ENCODE assay signal across 9 cellular contexts in genomic region chr20:38764563-38765355, GRCh38. TPM values are rescaled to one million over a fixed set of nuclear protein-coding genes. Genes with fewer than 3 reads are reported as not detected.
DNase-seq lines count a peak whose midpoint lies in the region; ATAC-seq and TF ChIP-seq lines count a peak whose summit lies in the region.
"Had no signal": no experiment of that assay in that cellular context is flagged by ENCODE, and none has a peak within 500 bp of the region (broad histone marks: within the 10 kb centered on the region; RNA-seq: fewer than 3 reads in every experiment).

No MANE protein-coding gene starts in this region.

- WGBS in mesendoderm (ENCODE audit: extremely low coverage, insufficient coverage, low lambda C conversion rate): no CpG with 5 or more reads among the region's 11 CpGs

- no peak overlapping the region for H2BK120ac ChIP-seq in mesendoderm (ENCODE audit: low read depth, low read length)

- H2BK15ac ChIP-seq in mesendoderm (replicated peaks; ENCODE audit: low read depth): no peak overlapping the region

- no peak overlapping the region for H3K4ac ChIP-seq in mesendoderm (ENCODE audit: low read depth, low read length)

- DNase-seq in 8988T: peak; percentile 60
- peak; percentile 70 for DNase-seq in NB4 (ENCODE audit: low read depth)
- peak; percentile 21 for DNase-seq in activated naive CD8-positive, alpha-beta T cell treated with anti-CD3 and anti-CD28 coated beads, Interleukin-2, amount 50 U/mL, for 16 hours (ENCODE audit: low read depth, low spot score)
- peak; percentile 50 for DNase-seq in mesendoderm
- peak; percentile 50 for DNase-seq in ureter (ENCODE audit: low spot score)
- DNase-seq in right atrium auricular region (ENCODE audit: low spot score): no peak
- DNase-seq: right cardiac atrium had no signal

- no peak overlapping the region for H2AK5ac ChIP-seq in mesendoderm (ENCODE audit: low read length)

- H3K36me3 ChIP-seq in mesendoderm (ENCODE audit: control insufficient read depth, insufficient read depth, low read length): no peaks in the 10 kb centered on the region
- peaks cover 77% of the 10 kb centered on the region for H3K36me3 ChIP-seq in right atrium auricular region

- no peaks in the 10 kb centered on the region for H3K79me1 ChIP-seq in mesendoderm (ENCODE audit: low read length)

- no peaks in the 10 kb centered on the region for H3K79me2 ChIP-seq in mesendoderm (ENCODE audit: control insufficient read depth, insufficient read depth, low read length)

- TF ChIP-seq CTCF in NB4 (IDR thresholded peaks at IDR 0.05; ENCODE audit: low read depth, low read length) (no peak), right atrium auricular region (IDR thresholded peaks at IDR 0.05) (no peak)

- H3K4me1 ChIP-seq in mesendoderm (ENCODE audit: control insufficient read depth, low read depth, low read length) (no peaks in the 10 kb centered on the region), right atrium auricular region (no peaks in the 10 kb centered on the region)

- no peak overlapping the region for H3K27ac ChIP-seq in mesendoderm (ENCODE audit: low read depth, low read length)
- H3K27ac ChIP-seq in right atrium auricular region: no peak overlapping the region

- no peak overlapping the region for H3K4me2 ChIP-seq in mesendoderm (ENCODE audit: low read length)

- TF ChIP-seq POLR2A in NB4 (IDR thresholded peaks at IDR 0.05; ENCODE audit: extremely low read depth, insufficient read length): no peak

- H3K27me3 ChIP-seq in mesendoderm (ENCODE audit: insufficient read depth, low read length, poor library complexity) (no peaks in the 10 kb centered on the region), right atrium auricular region (no peaks in the 10 kb centered on the region)

- no peak overlapping the region for H4K5ac ChIP-seq in mesendoderm (ENCODE audit: low read length)

- H3K18ac ChIP-seq in mesendoderm (ENCODE audit: low read length): no peak overlapping the region

- no peak overlapping the region for H3K23ac ChIP-seq in mesendoderm (ENCODE audit: low read length)

- ATAC-seq in GM21526 (IDR thresholded peaks at IDR 0.05; ENCODE audit: low FRiP score, unreplicated experiment) (no peak), HG03432 (IDR thresholded peaks at IDR 0.05; ENCODE audit: unreplicated experiment) (no peak)

- H4K8ac ChIP-seq in mesendoderm (ENCODE audit: low read depth, low read length): no peak overlapping the region

- no peaks in the 10 kb centered on the region for H3K9me3 ChIP-seq in right atrium auricular region

- no peak overlapping the region for H2BK5ac ChIP-seq in mesendoderm (ENCODE audit: low read length)

- H3K9ac ChIP-seq in mesendoderm (ENCODE audit: low read length): no peak overlapping the region

- H3K4me3 ChIP-seq in NB4 (ENCODE audit: low read depth, low read length) (no peak overlapping the region), mesendoderm (ENCODE audit: low read length) (no peak overlapping the region), right atrium auricular region (no peak overlapping the region)

- H3K56ac ChIP-seq in mesendoderm (ENCODE audit: low read length): no peak overlapping the region

RNA-seq across cellular contexts. Expression of gene ACTR5, which starts 16.5 kb away (rescaled TPM):
- 11.4 TPM for polyA plus RNA-seq in mesendoderm (2013, experiment 1 of 2)
- polyA plus RNA-seq in mesendoderm (2013, experiment 2 of 2): 10.7 TPM
- total RNA-seq in ureter (8.9 TPM), right atrium auricular region (1 to 10 TPM; 2.8 to 5.6 TPM)

RNA-seq across cellular contexts. Expression of gene SLC32A1, which starts 40.5 kb away (rescaled TPM):
- polyA plus RNA-seq in mesendoderm (2013, experiment 1 of 2): 0.10 TPM
- 0.11 TPM for polyA plus RNA-seq in mesendoderm (2013, experiment 2 of 2)
- total RNA-seq in ureter (not detected), right atrium auricular region (not detected)
- total RNA-seq: right cardiac atrium had no signal
- polyA plus RNA-seq: right cardiac atrium had no signal

RNA-seq across cellular contexts. Expression of gene PPP1R16B, which starts 40.7 kb away (rescaled TPM):
- 6.2 TPM for polyA plus RNA-seq in mesendoderm (2013, experiment 1 of 2)
- polyA plus RNA-seq in mesendoderm (2013, experiment 2 of 2): 6.4 TPM
- total RNA-seq in ureter (10.4 TPM), right atrium auricular region (1 to 10 TPM in 1 of 2 donors, under 1 TPM in 1; 0.96 to 6.6 TPM)
